7 cellular contexts compared by ENCODE assay signal in the genomic region with DNA sequence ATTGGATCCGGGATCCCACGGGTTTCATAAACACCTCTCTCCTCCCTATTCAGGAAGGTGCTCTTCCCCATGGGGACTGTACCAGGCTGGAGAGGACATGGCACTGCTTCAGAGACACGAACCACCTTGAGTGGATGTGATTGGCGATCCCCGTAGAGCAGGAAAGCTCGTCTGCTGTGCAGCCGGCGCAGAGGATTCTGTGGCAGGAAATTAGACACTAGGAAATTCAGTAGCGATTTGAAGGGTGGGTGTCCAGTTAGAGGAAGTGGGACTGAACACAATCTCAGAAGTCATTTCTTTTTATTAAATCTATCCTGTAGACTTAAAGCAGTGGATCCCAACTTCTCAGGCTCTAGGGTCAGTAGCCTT. TPM values are rescaled to one million over a fixed set of nuclear protein-coding genes. Genes with fewer than 3 reads are reported as not detected.
DNase-seq lines count a peak whose midpoint lies in the region; ATAC-seq, FAIRE-seq and TF ChIP-seq lines count a peak whose summit lies in the region.
"Had no signal": no experiment of that assay in that cellular context is flagged by ENCODE, and none has a peak within 500 bp of the region (broad histone marks: within the 10 kb centered on the region; RNA-seq: fewer than 3 reads in every experiment).

No MANE protein-coding gene starts in this region.

- no peaks in the 10 kb centered on the region for H3K9me3 ChIP-seq in H1 (ENCODE audit: insufficient read depth in 2 of 2, low read depth in 1 of 2, low read length in 1 of 2)
- no peaks in the 10 kb centered on the region for H3K9me3 ChIP-seq in skeletal muscle tissue (ENCODE audit: control insufficient read depth in 3 of 3, low read length in 3 of 3)

- no peak for TF ChIP-seq RAD21 in H1 (IDR thresholded peaks at IDR 0.05 in 1 of 2, conservative IDR thresholded peaks at IDR 0.05 in 1 of 2; ENCODE audit: low read depth in 2 of 2, low read length in 2 of 2)

- H3K4me1 ChIP-seq in H1 (replicated peaks in 1 of 4; ENCODE audit: control insufficient read depth in 3 of 4, insufficient read depth in 4 of 4, low read length in 3 of 4), result peaks cover 0 to 5% (median 3%) of the 10 kb centered on the region in 4 experiments; a peak in 3 of 7 replicates
- peaks cover 27 to 42% (median 27%) of the 10 kb centered on the region in 3 donors for H3K4me1 ChIP-seq in skeletal muscle tissue (ENCODE audit: control insufficient read depth in 3 of 3, insufficient read depth in 3 of 3, low read length in 3 of 3)

- no peak overlapping the region for H3K14ac ChIP-seq in H1 (ENCODE audit: insufficient read length)

- peak overlapping the region; percentile 67; the same call in 1 of the 2 replicates for H2BK5ac ChIP-seq in H1 (ENCODE audit: low read depth, low read length)

- no peak overlapping the region for H2AFZ ChIP-seq in H1 (ENCODE audit: low read length)

- H2BK15ac ChIP-seq in H1 (ENCODE audit: low read length), result no peak overlapping the region

- no peak overlapping the region for H2BK20ac ChIP-seq in H1 (ENCODE audit: low read length)

- ATAC-seq in GM19455 (IDR thresholded peaks at IDR 0.05; ENCODE audit: unreplicated experiment), result peak; percentile 2

- no peak overlapping the region for H2AK5ac ChIP-seq in H1 (ENCODE audit: low read depth, low read length)

- no peak overlapping the region for H3K4ac ChIP-seq in H1 (replicated peaks; ENCODE audit: insufficient read length, low read depth, low read length)

- no peak overlapping the region for H3K56ac ChIP-seq in H1 (replicated peaks; ENCODE audit: insufficient read length, low read depth, low read length)

- H3K4me3 ChIP-seq in H1 (ENCODE audit: extremely low read depth in 1 of 4, insufficient read depth in 2 of 4, low read depth in 3 of 4, low read length in 4 of 4), result peak overlapping the region; percentile 78 to 92 (median 89)
- peak overlapping the region; percentile 95 to 99 (median 96) for H3K4me3 ChIP-seq in skeletal muscle tissue (ENCODE audit: low read length in 3 of 3)

- POLR2A ChIA-PET in H1 (lab: Charles Lee; ENCODE audit: partially characterized antibody), result interaction anchor here (0.8 to 2.4 kb wide), 7 partner anchors 9 to 44 kb away, joined by 3 to 9 read pairs (median 4); no protein-coding TSS in a partner anchor

- H3K27ac ChIP-seq in H1 (ENCODE audit: low read depth, low read length), result peak overlapping the region; percentile 55
- H3K27ac ChIP-seq in skeletal muscle tissue (ENCODE audit: low read depth, low read length), result peak overlapping the region; percentile 92

- no peak overlapping the region for H3K23ac ChIP-seq in H1 (ENCODE audit: insufficient read length)

- TF ChIP-seq POLR2A in H1 (IDR thresholded peaks at IDR 0.05; ENCODE audit: control extremely low read depth in 1 of 2, low read depth in 2 of 2, low read length in 2 of 2), result no peak

- H3K36me3 ChIP-seq in H1 (ENCODE audit: control insufficient read depth in 2 of 4, insufficient read depth in 4 of 4, low read length in 3 of 4) (peaks cover 0 to 4% (median 0%) of the 10 kb centered on the region in 4 experiments; a peak in 2 of 8 replicates), skeletal muscle tissue (ENCODE audit: control insufficient read depth in 3 of 3, insufficient read depth in 3 of 3, low read length in 3 of 3) (peaks cover 0 to 10% (median 0%) of the 10 kb centered on the region in 3 donors)

- peaks cover 9% of the 10 kb centered on the region for H3K23me2 ChIP-seq in H1 (ENCODE audit: low read depth, low read length)

- H4K20me1 ChIP-seq in H1 (replicated peaks in 1 of 2; ENCODE audit: control insufficient read depth in 1 of 2, insufficient read depth in 2 of 2, low read length in 2 of 2), result peaks cover 0 to 1% of the 10 kb centered on the region in 2 experiments

- no peak overlapping the region for H2BK120ac ChIP-seq in H1 (replicated peaks; ENCODE audit: low read depth, low read length)

- H3K27me3 ChIP-seq in H1 (replicated peaks in 1 of 4; ENCODE audit: control insufficient read depth in 3 of 4, extremely low read depth in 1 of 4, insufficient read depth in 3 of 4, low read length in 3 of 4) (peaks cover 0 to 11% (median 7%) of the 10 kb centered on the region in 4 experiments; a peak in 4 of 7 replicates), skeletal muscle tissue (ENCODE audit: control insufficient read depth in 3 of 3, insufficient read depth in 3 of 3, low read length in 3 of 3) (no peaks in the 10 kb centered on the region)

- FAIRE-seq in H1 (lab: Jason Lieb, UNC), result no peak
- FAIRE-seq: endometrium had no signal

- CTCF ChIA-PET in H1 (lab: Charles Lee; ENCODE audit: partially characterized antibody), result interaction anchor here (0.6 to 2.0 kb wide), 8 partner anchors 9 to 76 kb away, joined by 3 to 9 read pairs (median 3); a partner anchor contains a TSS

- H3K4me2 ChIP-seq in H1 (ENCODE audit: insufficient read depth in 1 of 2, low read depth in 2 of 2, low read length in 2 of 2), result peak overlapping the region; percentile 77 to 89

- H3K79me1 ChIP-seq in H1 (ENCODE audit: low read depth, low read length), result no peaks in the 10 kb centered on the region

- H3K9ac ChIP-seq in H1 (replicated peaks in 1 of 4; ENCODE audit: extremely low read depth in 1 of 4, low read depth in 3 of 4, low read length in 3 of 4) (peak overlapping the region in 3 of 4 experiments; percentile 84 to 89 (median 89); a peak in 6 of 7 replicates), skeletal muscle tissue (ENCODE audit: low read depth in 1 of 3, low read length in 3 of 3) (peak overlapping the region; percentile 93 to 99 (median 94))

- no peak overlapping the region; the same call in 1 of the 2 replicates for H3K18ac ChIP-seq in H1 (ENCODE audit: extremely low read depth, low read length)

- no peak overlapping the region for H4K91ac ChIP-seq in H1 (replicated peaks; ENCODE audit: insufficient read length, low read length)

- peak overlapping the region; percentile 81; the same call in 1 of the 2 replicates for H4K8ac ChIP-seq in H1 (ENCODE audit: extremely low read depth, insufficient read depth, low read length)

- H3K79me2 ChIP-seq in H1 (ENCODE audit: control insufficient read depth in 1 of 2, insufficient read depth in 2 of 2, low read length in 2 of 2), result no peaks in the 10 kb centered on the region

- no peak for TF ChIP-seq EP300 in H1 (IDR thresholded peaks at IDR 0.05; ENCODE audit: borderline replicate concordance in 1 of 2, low read depth in 2 of 2, low read length in 2 of 2)

- H2BK12ac ChIP-seq in H1 (ENCODE audit: low read depth, low read length), result peak overlapping the region; percentile 10; the same call in 1 of the 2 replicates

- H4K5ac ChIP-seq in H1 (ENCODE audit: insufficient read length, low read depth, low read length), result no peak overlapping the region

- no peak for TF ChIP-seq CTCF in H1 (IDR thresholded peaks at IDR 0.05; ENCODE audit: control extremely low read depth in 1 of 3, insufficient read depth in 1 of 3, low read depth in 1 of 3, low read length in 3 of 3)

- WGBS in H1 (ENCODE audit: extremely low coverage in 1 of 2, insufficient coverage in 1 of 2, insufficient read length in 1 of 2, insufficient replicate concordance in 2 of 2, low coverage in 1 of 2, low lambda C conversion rate in 2 of 2, missing lambda C conversion rate in 1 of 2), 2 experiments, result 16% methylated on average over 7 of the region's 9 CpGs; no CpG with 5 or more reads in 1 of the 2 experiments

- peak; percentile 71 for DNase-seq in NCI-H2029 treated with DMSO at 0.1 percent for 48 hours (lab: John Stamatoyannopoulos, UW)
- no peak for DNase-seq in H1 (ENCODE audit: low read depth in 1 of 2, low spot score in 2 of 2)
- no peak for DNase-seq in RPMI8226
- DNase-seq in activated effector memory CD4-positive, alpha-beta T cell treated with anti-CD3 and anti-CD28 coated beads, Interleukin-2, amount 50 U/mL, for 16 hours, result no peak

RNA-seq across cellular contexts. Expression of a gene that starts 0.8 kb away (rescaled TPM):
- 4.5 and 5.2 TPM in 2 replicates for total RNA-seq in H1 (2021; fragmentation: NEBNext Ultra II Directional; extraction: Animal tissue kit (Norgen Biotek cat#: 25700))
- polyA plus RNA-seq in H1 (2011; rRNA removed), result 0.83 and 0.95 TPM in 2 replicates
- polyA plus RNA-seq in H1 (2011; cell fraction: cytosol; rRNA removed), result 1.6 TPM
- polyA plus RNA-seq in H1 (2011; cell fraction: nucleus; rRNA removed), result 1.2 TPM
- polyA plus RNA-seq in H1 (2012, experiment 1 of 2), result 1.5 to 4.6 TPM (median 2.2 TPM) in 4 replicates
- 0.37 TPM for polyA plus RNA-seq in H1 (2012, experiment 2 of 2)
- 1.5 TPM for polyA plus RNA-seq in H1 (2013, experiment 1 of 2)
- 1.5 TPM for polyA plus RNA-seq in H1 (2013, experiment 2 of 2)
- polyA minus RNA-seq in H1 (2011; rRNA and poly(A)+ RNA removed), result 4.8 and 5.8 TPM in 2 replicates
- polyA minus RNA-seq in H1 (2011; cell fraction: cytosol; rRNA and poly(A)+ RNA removed), result 1.8 TPM
- 3.8 TPM for polyA minus RNA-seq in H1 (2011; cell fraction: nucleus; rRNA and poly(A)+ RNA removed)
- 7.8 TPM for total RNA-seq in skeletal muscle tissue

RNA-seq across cellular contexts. Expression of a gene that starts 45.0 kb away (rescaled TPM):
- total RNA-seq in H1 (2021; fragmentation: NEBNext Ultra II Directional; extraction: Animal tissue kit (Norgen Biotek cat#: 25700)), result not detected in 2 replicates
- not detected in 2 replicates for polyA plus RNA-seq in H1 (2011; rRNA removed)
- polyA plus RNA-seq in H1 (2011; cell fraction: cytosol; rRNA removed), result not detected
- not detected for polyA plus RNA-seq in H1 (2011; cell fraction: nucleus; rRNA removed)
- polyA plus RNA-seq in H1 (2012, experiment 1 of 2), result not detected in 4 replicates
- polyA plus RNA-seq in H1 (2012, experiment 2 of 2), result not detected
- not detected for polyA plus RNA-seq in H1 (2013, experiment 1 of 2)
- 0.04 TPM for polyA plus RNA-seq in H1 (2013, experiment 2 of 2)
- not detected in 2 replicates for polyA minus RNA-seq in H1 (2011; rRNA and poly(A)+ RNA removed)
- not detected for polyA minus RNA-seq in H1 (2011; cell fraction: cytosol; rRNA and poly(A)+ RNA removed)
- polyA minus RNA-seq in H1 (2011; cell fraction: nucleus; rRNA and poly(A)+ RNA removed), result not detected
- total RNA-seq in skeletal muscle tissue, result 30.3 TPM

RNA-seq across cellular contexts. Expression of a gene that starts 46.5 kb away (rescaled TPM):
- 0.46 and 0.48 TPM in 2 replicates for total RNA-seq in H1 (2021; fragmentation: NEBNext Ultra II Directional; extraction: Animal tissue kit (Norgen Biotek cat#: 25700))
- 0.20 and 0.21 TPM in 2 replicates for polyA plus RNA-seq in H1 (2011; rRNA removed)
- polyA plus RNA-seq in H1 (2011; cell fraction: cytosol; rRNA removed), result 0.28 TPM
- polyA plus RNA-seq in H1 (2011; cell fraction: nucleus; rRNA removed), result 0.14 TPM
- 0.23 to 0.47 TPM (median 0.36 TPM) in 4 replicates for polyA plus RNA-seq in H1 (2012, experiment 1 of 2)
- polyA plus RNA-seq in H1 (2012, experiment 2 of 2), result 0.31 TPM
- polyA plus RNA-seq in H1 (2013, experiment 1 of 2), result 0.34 TPM
- polyA plus RNA-seq in H1 (2013, experiment 2 of 2), result 0.35 TPM
- 0.13 TPM in 1 of 2 replicates, not detected in the other for polyA minus RNA-seq in H1 (2011; rRNA and poly(A)+ RNA removed)
- polyA minus RNA-seq in H1 (2011; cell fraction: cytosol; rRNA and poly(A)+ RNA removed), result not detected
- 0.20 TPM for polyA minus RNA-seq in H1 (2011; cell fraction: nucleus; rRNA and poly(A)+ RNA removed)
- 1.0 TPM for total RNA-seq in skeletal muscle tissue

RNA-seq across cellular contexts. Expression of a gene that starts 56.4 kb away (rescaled TPM):
- total RNA-seq in H1 (2021; fragmentation: NEBNext Ultra II Directional; extraction: Animal tissue kit (Norgen Biotek cat#: 25700)), result not detected in 2 replicates
- polyA plus RNA-seq in H1 (2011; rRNA removed), result not detected in 2 replicates
- polyA plus RNA-seq in H1 (2011; cell fraction: cytosol; rRNA removed), result not detected
- polyA plus RNA-seq in H1 (2011; cell fraction: nucleus; rRNA removed), result not detected
- polyA plus RNA-seq in H1 (2012, experiment 1 of 2), result not detected in 4 replicates
- not detected for polyA plus RNA-seq in H1 (2012, experiment 2 of 2)
- polyA plus RNA-seq in H1 (2013, experiment 1 of 2), result not detected
- not detected for polyA plus RNA-seq in H1 (2013, experiment 2 of 2)
- not detected in 2 replicates for polyA minus RNA-seq in H1 (2011; rRNA and poly(A)+ RNA removed)
- polyA minus RNA-seq in H1 (2011; cell fraction: cytosol; rRNA and poly(A)+ RNA removed), result not detected
- polyA minus RNA-seq in H1 (2011; cell fraction: nucleus; rRNA and poly(A)+ RNA removed), result not detected
- total RNA-seq in skeletal muscle tissue, result not detected

RNA-seq across cellular contexts. Expression of a gene that starts 57.3 kb away (rescaled TPM):
- 38.2 and 40.2 TPM in 2 replicates for total RNA-seq in H1 (2021; fragmentation: NEBNext Ultra II Directional; extraction: Animal tissue kit (Norgen Biotek cat#: 25700))
- 68.0 and 112 TPM in 2 replicates for polyA plus RNA-seq in H1 (2011; rRNA removed)
- 65.2 TPM for polyA plus RNA-seq in H1 (2011; cell fraction: cytosol; rRNA removed)
- polyA plus RNA-seq in H1 (2011; cell fraction: nucleus; rRNA removed), result 68.8 TPM
- polyA plus RNA-seq in H1 (2012, experiment 1 of 2), result 30.0 to 45.2 TPM (median 40.4 TPM) in 4 replicates
- polyA plus RNA-seq in H1 (2012, experiment 2 of 2), result 44.4 TPM
- polyA plus RNA-seq in H1 (2013, experiment 1 of 2), result 43.1 TPM
- 43.4 TPM for polyA plus RNA-seq in H1 (2013, experiment 2 of 2)
- 3.6 and 9.2 TPM in 2 replicates for polyA minus RNA-seq in H1 (2011; rRNA and poly(A)+ RNA removed)
- polyA minus RNA-seq in H1 (2011; cell fraction: cytosol; rRNA and poly(A)+ RNA removed), result 21.4 TPM
- 19.9 TPM for polyA minus RNA-seq in H1 (2011; cell fraction: nucleus; rRNA and poly(A)+ RNA removed)
- total RNA-seq in skeletal muscle tissue, result 21.9 TPM

Comparison
In these comparisons a context has a peak if more than half of its experiments do, and no peak if none do; other contexts are left out.
1. RNA of a gene that starts 45.0 kb away (total RNA-seq): 30.3 TPM in skeletal muscle tissue (single experiment); not detected in H1; every median in the first group is over 10 times any median in the second.